Comparison of ENCODE assay signal across 13 cellular contexts in genomic region chr7:155166673-155167370, GRCh38.
DNase-seq lines count a peak whose midpoint lies in the region; ATAC-seq lines count a peak whose summit lies in the region.
"Had no signal": no experiment of that assay in that cellular context is flagged by ENCODE, and none has a peak within 500 bp of the region (broad histone marks: within the 10 kb centered on the region; RNA-seq: fewer than 3 reads in every experiment).

No MANE protein-coding gene starts in this region.

- no peak overlapping the region for H3K27ac Mint-ChIP-seq in T-helper 2 cell treated with Interferon-gamma antibody and Interleukin-4, amounts not matched to agents 5 μg/mL and 100 μg/mL, for 36 hours
- no peak overlapping the region for H3K27ac Mint-ChIP-seq in naive thymus-derived CD4-positive, alpha-beta T cell
- H3K27ac Mint-ChIP-seq: B cell; T-helper 1 cell treated with Interleukin-12 subunit alpha and Interleukin-12 subunit beta and Interleukin-4 antibody, amounts not matched to agents 30 μg/mL and 1 μg/mL, for 36 hours had no signal

- H3K27ac ChIP-seq in naive thymus-derived CD4-positive, alpha-beta T cell (ENCODE audit: low read depth, low read length) = no peak overlapping the region

- H3K4me3 Mint-ChIP-seq in T-helper 2 cell treated with Interferon-gamma antibody and Interleukin-4, amounts not matched to agents 5 μg/mL and 100 μg/mL, for 36 hours = no peak overlapping the region
- no peak overlapping the region for H3K4me3 Mint-ChIP-seq in naive thymus-derived CD4-positive, alpha-beta T cell
- H3K4me3 Mint-ChIP-seq: B cell; central memory CD8-positive, alpha-beta T cell; T-helper 1 cell treated with Interleukin-12 subunit alpha and Interleukin-12 subunit beta and Interleukin-4 antibody, amounts not matched to agents 30 μg/mL and 1 μg/mL, for 36 hours had no signal

- CTCF ChIA-PET in naive thymus-derived CD4-positive, alpha-beta T cell (lab: Charles Lee) = no interaction called here

- DNase-seq in T-helper 2 cell treated with Interferon-gamma antibody and Interleukin-4, amounts not matched to agents 5 μg/mL and 100 μg/mL, for 36 hours (ENCODE audit: low spot score) = peak; percentile 12
- DNase-seq in T-helper 2 cell = no peak
- DNase-seq in NOMO-1 (lab: John Stamatoyannopoulos, UW; ENCODE audit: unreplicated experiment in 2 of 2) = peak; percentile 15 to 44
- peak; percentile 26 for DNase-seq in epidermal melanocyte (ENCODE audit: insufficient read length, low spot score)
- peak; percentile 43 for DNase-seq in smooth muscle cell of the brain vasculature (ENCODE audit: low read depth, low spot score)
- no peak for DNase-seq in cerebellar nuclear complex (lab: John Stamatoyannopoulos, UW)
- DNase-seq in naive thymus-derived CD4-positive, alpha-beta T cell = no peak
- DNase-seq: H7, naive B cell had no signal

- no peaks in the 10 kb centered on the region for H3K36me3 ChIP-seq in naive thymus-derived CD4-positive, alpha-beta T cell (ENCODE audit: control insufficient read depth in 2 of 3, insufficient read depth in 3 of 3, low read length in 3 of 3)

- no peaks in the 10 kb centered on the region for H3K9me3 Mint-ChIP-seq in T-helper 2 cell treated with Interferon-gamma antibody and Interleukin-4, amounts not matched to agents 5 μg/mL and 100 μg/mL, for 36 hours
- H3K9me3 Mint-ChIP-seq in naive thymus-derived CD4-positive, alpha-beta T cell = no peaks in the 10 kb centered on the region
- H3K9me3 Mint-ChIP-seq: central memory CD8-positive, alpha-beta T cell; naive B cell; T-helper 1 cell treated with Interleukin-12 subunit alpha and Interleukin-12 subunit beta and Interleukin-4 antibody, amounts not matched to agents 30 μg/mL and 1 μg/mL, for 36 hours had no signal

- POLR2A ChIA-PET in naive thymus-derived CD4-positive, alpha-beta T cell (lab: Charles Lee) = no interaction called here

- no peak overlapping the region for H3K4me3 ChIP-seq in naive thymus-derived CD4-positive, alpha-beta T cell (ENCODE audit: low read length)

- H3K36me3 Mint-ChIP-seq in T-helper 2 cell treated with Interferon-gamma antibody and Interleukin-4, amounts not matched to agents 5 μg/mL and 100 μg/mL, for 36 hours (ENCODE audit: low read depth) = no peaks in the 10 kb centered on the region
- no peaks in the 10 kb centered on the region for H3K36me3 Mint-ChIP-seq in naive thymus-derived CD4-positive, alpha-beta T cell
- H3K36me3 Mint-ChIP-seq: naive B cell had no signal

- no peaks in the 10 kb centered on the region for H3K4me1 ChIP-seq in naive thymus-derived CD4-positive, alpha-beta T cell (ENCODE audit: control insufficient read depth in 2 of 2, insufficient read depth in 2 of 2, low read length in 2 of 2)

- H3K27me3 Mint-ChIP-seq in T-helper 2 cell treated with Interferon-gamma antibody and Interleukin-4, amounts not matched to agents 5 μg/mL and 100 μg/mL, for 36 hours (ENCODE audit: low read depth) = peaks cover 16% of the 10 kb centered on the region
- peaks cover 0 to 28% (median 16%) of the 10 kb centered on the region in 5 donors for H3K27me3 Mint-ChIP-seq in naive thymus-derived CD4-positive, alpha-beta T cell

- H3K4me1 Mint-ChIP-seq in T-helper 2 cell treated with Interferon-gamma antibody and Interleukin-4, amounts not matched to agents 5 μg/mL and 100 μg/mL, for 36 hours (ENCODE audit: low read depth) = no peaks in the 10 kb centered on the region
- no peaks in the 10 kb centered on the region for H3K4me1 Mint-ChIP-seq in naive thymus-derived CD4-positive, alpha-beta T cell
- H3K4me1 Mint-ChIP-seq: B cell; central memory CD8-positive, alpha-beta T cell; naive B cell had no signal

- H3K9me3 ChIP-seq in naive thymus-derived CD4-positive, alpha-beta T cell (ENCODE audit: control insufficient read depth in 2 of 3, low read length in 3 of 3) = no peaks in the 10 kb centered on the region

- H3K27me3 ChIP-seq in naive thymus-derived CD4-positive, alpha-beta T cell (ENCODE audit: control insufficient read depth in 2 of 2, insufficient read depth in 2 of 2, low read length in 2 of 2) = no peaks in the 10 kb centered on the region

- intact Hi-C loops in naive thymus-derived CD4-positive, alpha-beta T cell (cut with micrococcal nuclease) = no loop called here

- no peak for ATAC-seq in naive thymus-derived CD4-positive, alpha-beta T cell
- ATAC-seq in HG02642 (IDR thresholded peaks at IDR 0.05; ENCODE audit: poor library complexity, unreplicated experiment) = no peak

Comparison
In these comparisons a context has a peak if more than half of its experiments do, and no peak if none do; other contexts are left out.
1. DNase-seq: peak in T-helper 2 cell treated with Interferon-gamma antibody and Interleukin-4, amounts not matched to agents 5 μg/mL and 100 μg/mL, for 36 hours (single experiment), NOMO-1 (2 of 2), epidermal melanocyte (single experiment) and smooth muscle cell of the brain vasculature (single experiment); none in T-helper 2 cell (0 of 5), cerebellar nuclear complex (0 of 2) and naive thymus-derived CD4-positive, alpha-beta T cell (0 of 9).